9 cellular contexts compared by ENCODE assay signal in genomic region chr5:56415356-56415765, GRCh38.
A peak's percentile ranks its signal among the peaks of the same experiment; 100 is the strongest.
DNase-seq lines count a peak whose midpoint lies in the region; ATAC-seq and TF ChIP-seq lines count a peak whose summit lies in the region.
"Had no signal": no experiment of that assay in that cellular context is flagged by ENCODE, and none has a peak within 500 bp of the region (broad histone marks: within the 10 kb centered on the region; RNA-seq: fewer than 3 reads in every experiment).

No MANE protein-coding gene starts in this region.

- no peak for TF ChIP-seq RAD21 in SK-N-SH (IDR thresholded peaks at IDR 0.05; ENCODE audit: low read length)

- no peaks in the 10 kb centered on the region; a peak in 2 of 4 replicates for H3K4me1 ChIP-seq in SK-N-SH (ENCODE audit: control insufficient read depth in 1 of 2, insufficient read depth in 2 of 2, low read depth in 1 of 2, low read length in 1 of 2)
- H3K4me1 ChIP-seq in left ventricle myocardium inferior = peaks cover 41% of the 10 kb centered on the region
- H3K4me1 ChIP-seq in transverse colon = peaks cover 0 to 3% (median 0%) of the 10 kb centered on the region in 4 donors

- H3K36me3 ChIP-seq in SK-N-SH (replicated peaks in 1 of 2; ENCODE audit: control insufficient read depth in 1 of 2, insufficient read depth in 2 of 2, low read length in 1 of 2) = no peaks in the 10 kb centered on the region
- H3K36me3 ChIP-seq in left ventricle myocardium inferior = peaks cover 3% of the 10 kb centered on the region
- no peaks in the 10 kb centered on the region for H3K36me3 ChIP-seq in transverse colon

- H3K9me3 ChIP-seq in SK-N-SH (peaks cover 11% of the 10 kb centered on the region; the same call in 1 of the 2 replicates), left ventricle myocardium inferior (replicated peaks) (peaks cover 17% of the 10 kb centered on the region), transverse colon (peaks cover 6 to 8% of the 10 kb centered on the region in 2 donors)

- no peaks in the 10 kb centered on the region for H3K79me2 ChIP-seq in SK-N-SH (ENCODE audit: insufficient read depth)

- no peak overlapping the region for H3K4me3 ChIP-seq in SK-N-SH (ENCODE audit: low read depth in 2 of 2, low read length in 1 of 2)
- no peak overlapping the region for H3K4me3 ChIP-seq in left ventricle myocardium inferior
- no peak overlapping the region for H3K4me3 ChIP-seq in transverse colon

- TF ChIP-seq POLR2A in Raji (IDR thresholded peaks at IDR 0.05; ENCODE audit: insufficient read depth, low read depth, low read length) = peak; percentile 25; the same call in 1 of the 2 replicates
- TF ChIP-seq POLR2A in transverse colon (IDR thresholded peaks at IDR 0.05) = no peak

- intact Hi-C loops in left ventricle myocardium inferior (cut with micrococcal nuclease) (no loop called here), transverse colon (cut with DNase I; ENCODE audit: low total_unique reads) (no loop called here)

- TF ChIP-seq EP300 in SK-N-SH (IDR thresholded peaks at IDR 0.05; ENCODE audit: borderline replicate concordance in 1 of 2, low read depth in 1 of 2, low read length in 1 of 2) (no peak), transverse colon (IDR thresholded peaks at IDR 0.05; ENCODE audit: low read depth) (no peak)

- no peaks in the 10 kb centered on the region for H3F3A ChIP-seq in SK-N-SH (replicated peaks; ENCODE audit: insufficient read depth)

- 75% methylated on average over 3 of the region's 3 CpGs for WGBS in SK-N-SH (ENCODE audit: low lambda C conversion rate)
- 60 to 84% methylated on average over 1 to 3 of the region's 3 CpGs for WGBS in transverse colon (ENCODE audit: low coverage in 1 of 2), 2 donors

- CTCF ChIA-PET in SK-N-SH (lab: Yijun Ruan, JAX) = no interaction called here

- DNase-seq in SK-N-SH (no peak), left ventricle myocardium inferior (peak; percentile 38), transverse colon (peak; percentile 70), NCI-H1436 treated with DMSO at 0.1 percent for 48 hours (lab: John Stamatoyannopoulos, UW) (no peak)
- no peak for DNase-seq in activated CD8-positive, alpha-beta memory T cell treated with anti-CD3 and anti-CD28 coated beads, Interleukin-2, amount 50 U/mL, for 4 hours

- POLR2A ChIA-PET in SK-N-SH (lab: Yijun Ruan, JAX) = no interaction called here

- no peak overlapping the region for H3K27ac ChIP-seq in SK-N-SH (ENCODE audit: low read depth in 2 of 2, low read length in 1 of 2)
- peak overlapping the region; percentile 67 for H3K27ac ChIP-seq in left ventricle myocardium inferior (replicated peaks)
- peak overlapping the region; percentile 49 to 64 (median 58) for H3K27ac ChIP-seq in transverse colon
- H3K27ac ChIP-seq: 22Rv1 had no signal

- in situ Hi-C loops in transverse colon (cut with MboI; ENCODE audit: low pct_ligation_motif_present in 1 of 4, low pct_unique_long_range_greater_than_20kb in 1 of 4, low sequenced_read_pairs in 3 of 4) = no loop called here

- H3K27me3 ChIP-seq in SK-N-SH (ENCODE audit: insufficient read depth) = no peaks in the 10 kb centered on the region
- no peaks in the 10 kb centered on the region for H3K27me3 ChIP-seq in left ventricle myocardium inferior (ENCODE audit: low read depth)
- H3K27me3 ChIP-seq in transverse colon = no peaks in the 10 kb centered on the region

- TF ChIP-seq CTCF in SK-N-SH (IDR thresholded peaks at IDR 0.05) = no peak
- no peak for TF ChIP-seq CTCF in left ventricle myocardium inferior (IDR thresholded peaks at IDR 0.05; ENCODE audit: borderline replicate concordance)
- TF ChIP-seq CTCF in transverse colon (IDR thresholded peaks at IDR 0.05) = no peak

- peak overlapping the region; percentile 64 for H2AFZ ChIP-seq in SK-N-SH (ENCODE audit: low read depth)

- H4K20me1 ChIP-seq in SK-N-SH (ENCODE audit: insufficient read depth) = no peaks in the 10 kb centered on the region

- ATAC-seq in SK-N-SH treated with all-trans-retinoic acid at 6 μM for 48 hours (no peak), HG03025 (IDR thresholded peaks at IDR 0.05; ENCODE audit: low FRiP score, unreplicated experiment) (peak; percentile 89)

- no peak overlapping the region for H3K4me2 ChIP-seq in SK-N-SH

- no peak overlapping the region for H3K9ac ChIP-seq in SK-N-SH

- no peaks in the 10 kb centered on the region for H3K9me2 ChIP-seq in SK-N-SH

TF ChIP-seq in SK-N-SH, 30 proteins besides CTCF, POLR2A, EP300 and RAD21 (continues in another document):
- TF ChIP-seq CHD2 (IDR thresholded peaks at IDR 0.05; ENCODE audit: low read length, partially characterized antibody) (no peak), PBX3 (IDR thresholded peaks at IDR 0.05) (no peak), SIN3A (IDR thresholded peaks at IDR 0.05; ENCODE audit: borderline replicate concordance, low read depth, low read length) (no peak), YY1 (IDR thresholded peaks at IDR 0.05; ENCODE audit: low read depth) (no peak), USF1 (IDR thresholded peaks at IDR 0.05; ENCODE audit: borderline replicate concordance, low read depth) (no peak), ZBTB33 (IDR thresholded peaks at IDR 0.05; ENCODE audit: borderline replicate concordance, low read depth) (no peak), NFIC (IDR thresholded peaks at IDR 0.05; ENCODE audit: borderline replicate concordance) (no peak)

TF ChIP-seq in SK-N-SH treated with all-trans-retinoic acid at 6 μM for 48 hours, 23 proteins besides CTCF, POLR2A, EP300 and RAD21 (continues in another document):
- TF ChIP-seq GLIS3 (CRISPR knock-in tag; IDR thresholded peaks at IDR 0.05) = no peak
- no peak for TF ChIP-seq ZFP30 (CRISPR knock-in tag; IDR thresholded peaks at IDR 0.05)
- TF ChIP-seq TCF4 (CRISPR knock-in tag; IDR thresholded peaks at IDR 0.05; ENCODE audit: borderline replicate concordance) = no peak
- TF ChIP-seq PATZ1 (CRISPR knock-in tag; IDR thresholded peaks at IDR 0.05; ENCODE audit: borderline replicate concordance) = no peak
- TF ChIP-seq ZFP3 (CRISPR knock-in tag; IDR thresholded peaks at IDR 0.05) = no peak
- TF ChIP-seq CSRNP3 (CRISPR knock-in tag; IDR thresholded peaks at IDR 0.05) = no peak
- TF ChIP-seq OSR1 (CRISPR knock-in tag; IDR thresholded peaks at IDR 0.05) = no peak
- TF ChIP-seq BACH2 (CRISPR knock-in tag; IDR thresholded peaks at IDR 0.05; ENCODE audit: borderline replicate concordance) = no peak
- no peak for TF ChIP-seq TOX (CRISPR knock-in tag; IDR thresholded peaks at IDR 0.05; ENCODE audit: borderline replicate concordance)
- no peak for TF ChIP-seq CSDC2 (CRISPR knock-in tag; IDR thresholded peaks at IDR 0.05)
- TF ChIP-seq ZC3H10 (CRISPR knock-in tag; IDR thresholded peaks at IDR 0.05) = no peak
- no peak for TF ChIP-seq SNAI2 (CRISPR knock-in tag; IDR thresholded peaks at IDR 0.05)
- TF ChIP-seq CREB5 (CRISPR knock-in tag; IDR thresholded peaks at IDR 0.05; ENCODE audit: low read depth) = no peak
- TF ChIP-seq ZNF8 (CRISPR knock-in tag; IDR thresholded peaks at IDR 0.05) = no peak

Comparison
In these comparisons a context has a peak if more than half of its experiments do, and no peak if none do; other contexts are left out.
1. DNase-seq: peak in left ventricle myocardium inferior (single experiment) and transverse colon (single experiment); none in SK-N-SH (single experiment), NCI-H1436 treated with DMSO at 0.1 percent for 48 hours (single experiment) and activated CD8-positive, alpha-beta memory T cell treated with anti-CD3 and anti-CD28 coated beads, Interleukin-2, amount 50 U/mL, for 4 hours (single experiment).
2. H3K27ac ChIP-seq: peak in left ventricle myocardium inferior (single experiment) and transverse colon (4 of 4); none in SK-N-SH (0 of 2).